In genomic region chr3:162087361-162087760, GRCh38 we compare ENCODE assay signal across 31 cellular contexts.
DNase-seq lines count a peak whose midpoint lies in the region; ATAC-seq, FAIRE-seq and TF ChIP-seq lines count a peak whose summit lies in the region.
"Had no signal": no experiment of that assay in that cellular context is flagged by ENCODE, and none has a peak within 500 bp of the region (broad histone marks: within the 10 kb centered on the region; RNA-seq: fewer than 3 reads in every experiment).

No MANE protein-coding gene starts in this region.

- POLR2A ChIA-PET in SK-N-SH (lab: Yijun Ruan, JAX) = no interaction called here

- no peak overlapping the region for H3K4me3 ChIP-seq in SK-N-SH (ENCODE audit: low read depth in 2 of 2, low read length in 1 of 2)
- no peak overlapping the region for H3K4me3 ChIP-seq in small intestine (ENCODE audit: low read depth in 1 of 2, low read length in 2 of 2)
- H3K4me3 ChIP-seq: A549; BLaER1; BLaER1 treated with 17β-estradiol and CSF1 and Interleukin-3, amounts not matched to agents 10 nM and 100 nM had no signal

- H3K27me3 ChIP-seq in SK-N-SH (ENCODE audit: insufficient read depth) (no peaks in the 10 kb centered on the region), small intestine (ENCODE audit: control insufficient read depth in 2 of 2, insufficient read depth in 2 of 2, low read length in 2 of 2) (no peaks in the 10 kb centered on the region)
- H3K27me3 ChIP-seq: BE2C; BLaER1; BLaER1 treated with 17β-estradiol and CSF1 and Interleukin-3, amounts not matched to agents 10 nM and 100 nM had no signal

- no peak for TF ChIP-seq CTCF in SK-N-SH (IDR thresholded peaks at IDR 0.05)

- no peaks in the 10 kb centered on the region for H3K79me2 ChIP-seq in SK-N-SH (ENCODE audit: insufficient read depth)

- no peak for FAIRE-seq in small intestine (lab: Jason Lieb, UNC)
- FAIRE-seq: A204.1, A549, D721Med had no signal

- TF ChIP-seq EP300 in SK-N-SH (IDR thresholded peaks at IDR 0.05; ENCODE audit: borderline replicate concordance in 1 of 2, low read depth in 1 of 2, low read length in 1 of 2) = peak in 1 of 2 experiments; percentile 33; a peak in 1 of 4 replicates

- no peak overlapping the region for H3K4me2 ChIP-seq in SK-N-SH
- H3K4me2 ChIP-seq: A549; BLaER1; BLaER1 treated with 17β-estradiol and CSF1 and Interleukin-3, amounts not matched to agents 10 nM and 100 nM had no signal

- H3K9ac ChIP-seq in SK-N-SH = no peak overlapping the region
- H3K9ac ChIP-seq: BLaER1; BLaER1 treated with 17β-estradiol and CSF1 and Interleukin-3, amounts not matched to agents 10 nM and 100 nM had no signal

- 42% methylated on average over 3 of the region's 3 CpGs for WGBS in SK-N-SH (ENCODE audit: low lambda C conversion rate)
- WGBS in small intestine, 3 donors = 57 to 61% (median 58%) methylated on average over 3 of the region's 3 CpGs

- H3K36me3 ChIP-seq in SK-N-SH (replicated peaks in 1 of 2; ENCODE audit: control insufficient read depth in 1 of 2, insufficient read depth in 2 of 2, low read length in 1 of 2) (no peaks in the 10 kb centered on the region), small intestine (ENCODE audit: control insufficient read depth in 2 of 2, insufficient read depth in 2 of 2, low read length in 2 of 2) (no peaks in the 10 kb centered on the region)
- H3K36me3 ChIP-seq: BE2C; BLaER1; BLaER1 treated with 17β-estradiol and CSF1 and Interleukin-3, amounts not matched to agents 10 nM and 100 nM had no signal

- ATAC-seq in SK-N-SH treated with all-trans-retinoic acid at 6 μM for 48 hours = no peak
- ATAC-seq: A549; CD8-positive, alpha-beta T cell had no signal

- H3K9me3 ChIP-seq in SK-N-SH (no peaks in the 10 kb centered on the region), small intestine (ENCODE audit: control insufficient read depth, low read depth) (no peaks in the 10 kb centered on the region)
- H3K9me3 ChIP-seq: A549; BE2C; BLaER1; BLaER1 treated with 17β-estradiol and CSF1 and Interleukin-3, amounts not matched to agents 10 nM and 100 nM; Caco-2 had no signal

- no peak overlapping the region for H2AFZ ChIP-seq in SK-N-SH (ENCODE audit: low read depth)

- H3K27ac ChIP-seq in SK-N-SH (ENCODE audit: low read depth in 2 of 2, low read length in 1 of 2) (no peak overlapping the region), small intestine (ENCODE audit: low read depth in 1 of 2, low read length in 1 of 2) (no peak overlapping the region)
- H3K27ac ChIP-seq: 22Rv1; A549; BLaER1; BLaER1 treated with 17β-estradiol and CSF1 and Interleukin-3, amounts not matched to agents 10 nM and 100 nM; C4-2B had no signal

- H3K4me1 ChIP-seq in SK-N-SH (ENCODE audit: control insufficient read depth in 1 of 2, insufficient read depth in 2 of 2, low read depth in 1 of 2, low read length in 1 of 2) = no peaks in the 10 kb centered on the region; a peak in 1 of 4 replicates
- no peaks in the 10 kb centered on the region for H3K4me1 ChIP-seq in small intestine (ENCODE audit: control insufficient read depth in 2 of 2, insufficient read depth in 1 of 2, low read depth in 1 of 2, low read length in 1 of 2)
- H3K4me1 ChIP-seq: BLaER1; BLaER1 treated with 17β-estradiol and CSF1 and Interleukin-3, amounts not matched to agents 10 nM and 100 nM; Caco-2 had no signal

- H4K20me1 ChIP-seq in SK-N-SH (ENCODE audit: insufficient read depth) = no peaks in the 10 kb centered on the region
- H4K20me1 ChIP-seq: BLaER1; BLaER1 treated with 17β-estradiol and CSF1 and Interleukin-3, amounts not matched to agents 10 nM and 100 nM had no signal

- no peaks in the 10 kb centered on the region for H3F3A ChIP-seq in SK-N-SH (replicated peaks; ENCODE audit: insufficient read depth)

- H3K9me2 ChIP-seq in SK-N-SH = no peaks in the 10 kb centered on the region

- DNase-seq in SK-N-SH = no peak
- DNase-seq in SK-N-DZ (ENCODE audit: low spot score) = peak; percentile 8
- DNase-seq in small intestine = no peak
- DNase-seq: 8988T; ACHN; AML-193; BE2C; C1 segment of cervical spinal cord; Caco-2; Calu3; CD4-positive, alpha-beta memory T cell; CD4-positive, alpha-beta T cell; CD4-positive, CD25-positive, alpha-beta regulatory T cell; CD8-positive, alpha-beta memory T cell; CD8-positive, alpha-beta T cell; COR-L47; DMS 273 treated with DMSO at 0.1 percent for 48 hours; DMS153; DMS53; DMS79; DMS79 treated with DMSO at 0.1 percent for 48 hours; DND-41; EL had no signal

- CTCF ChIA-PET in SK-N-SH (lab: Yijun Ruan, JAX) = interaction anchor here (0.6 kb wide), 1 partner anchor 19 kb away, joined by 3 read pairs; no protein-coding TSS in a partner anchor

- TF ChIP-seq RAD21 in SK-N-SH (IDR thresholded peaks at IDR 0.05; ENCODE audit: low read length) = no peak

TF ChIP-seq in SK-N-SH treated with all-trans-retinoic acid at 6 μM for 48 hours, 23 proteins besides CTCF, POLR2A, EP300 and RAD21 (continues in another document):
- TF ChIP-seq OSR1 (CRISPR knock-in tag; IDR thresholded peaks at IDR 0.05) (no peak), RARB (CRISPR knock-in tag; IDR thresholded peaks at IDR 0.05) (no peak), ZNF565 (CRISPR knock-in tag; conservative IDR thresholded peaks at IDR 0.05; ENCODE audit: low read depth) (no peak), TCF4 (CRISPR knock-in tag; IDR thresholded peaks at IDR 0.05; ENCODE audit: borderline replicate concordance) (peak; percentile 34; the same call in 1 of the 2 replicates), TSHZ2 (CRISPR knock-in tag; IDR thresholded peaks at IDR 0.05) (no peak; the same call in 1 of the 2 replicates), ISL1 (CRISPR knock-in tag; IDR thresholded peaks at IDR 0.05) (peak; percentile 84), ZC3H10 (CRISPR knock-in tag; IDR thresholded peaks at IDR 0.05) (no peak)

TF ChIP-seq in SK-N-SH, 30 proteins besides CTCF, POLR2A, EP300 and RAD21:
- TF ChIP-seq MXI1 (IDR thresholded peaks at IDR 0.05; ENCODE audit: low read depth, low read length) (no peak), YY1 (IDR thresholded peaks at IDR 0.05; ENCODE audit: low read depth) (no peak), CHD2 (IDR thresholded peaks at IDR 0.05; ENCODE audit: low read length, partially characterized antibody) (no peak), NFIC (IDR thresholded peaks at IDR 0.05; ENCODE audit: borderline replicate concordance) (no peak), RFX5 (IDR thresholded peaks at IDR 0.05; ENCODE audit: low read length) (no peak), SIN3A (IDR thresholded peaks at IDR 0.05; ENCODE audit: borderline replicate concordance, low read depth, low read length) (no peak), SMC3 (IDR thresholded peaks at IDR 0.05; ENCODE audit: low read depth, low read length) (no peak), TCF12 (IDR thresholded peaks at IDR 0.05) (no peak), IRF3 (IDR thresholded peaks at IDR 0.05; ENCODE audit: low read depth, low read length) (no peak), TAF1 (IDR thresholded peaks at IDR 0.05; ENCODE audit: borderline replicate concordance, low read depth, low read length) (no peak), NRF1 (IDR thresholded peaks at IDR 0.05; ENCODE audit: low read depth, low read length) (no peak), MEF2A (IDR thresholded peaks at IDR 0.05; ENCODE audit: borderline replicate concordance, low read depth) (no peak), GATA2 (CRISPR knock-in tag; IDR thresholded peaks at IDR 0.05) (no peak), EZH2phosphoT487 (IDR thresholded peaks at IDR 0.05; ENCODE audit: borderline replicate concordance, low read depth) (no peak), POLR2AphosphoS5 (IDR thresholded peaks at IDR 0.05; ENCODE audit: low read depth, low read length) (no peak), FOXJ3 (CRISPR knock-in tag; IDR thresholded peaks at IDR 0.05) (no peak)
TF ChIP-seq in SK-N-SH: peak in this region for 0.
